In genomic region chr5:173315495-173316352, GRCh38 we compare ENCODE assay signal across 9 cellular contexts. TPM values are rescaled to one million over a fixed set of nuclear protein-coding genes. Genes with fewer than 3 reads are reported as not detected.
DNase-seq lines count a peak whose midpoint lies in the region; ATAC-seq and TF ChIP-seq lines count a peak whose summit lies in the region.
"Had no signal": no experiment of that assay in that cellular context is flagged by ENCODE, and none has a peak within 500 bp of the region (broad histone marks: within the 10 kb centered on the region; RNA-seq: fewer than 3 reads in every experiment).

No MANE protein-coding gene starts in this region.

- H3K4me3 ChIP-seq in ACC112 (ENCODE audit: low read depth, low read length): no peak overlapping the region
- H3K4me3 ChIP-seq in MG63: no peak overlapping the region
- peak overlapping the region in 1 of 3 donors; percentile 31 for H3K4me3 ChIP-seq in breast epithelium
- H3K4me3 ChIP-seq: lung had no signal

- H2AFZ ChIP-seq in ACC112 (ENCODE audit: low read length, unreplicated experiment): no peak overlapping the region

- peak overlapping the region; percentile 53 for H3K27ac ChIP-seq in ACC112 (ENCODE audit: low read depth, low read length)
- H3K27ac ChIP-seq in breast epithelium: peak overlapping the region; percentile 68 to 82

- no peaks in the 10 kb centered on the region for H3K27me3 ChIP-seq in ACC112 (ENCODE audit: insufficient read depth, low read length)
- no peaks in the 10 kb centered on the region for H3K27me3 ChIP-seq in MG63
- H3K27me3 ChIP-seq in breast epithelium: no peaks in the 10 kb centered on the region

- peak; percentile 75 for DNase-seq in MG63
- DNase-seq in breast epithelium (ENCODE audit: low spot score in 2 of 2): peak; percentile 68 to 87
- DNase-seq in medulla oblongata (ENCODE audit: extremely low spot score): peak; percentile 77
- DNase-seq in activated CD4-positive, alpha-beta T cell treated with anti-CD3 and anti-CD28 coated beads, Interleukin-2, amount 50 U/mL, for 4 hours: no peak

- H3K36me3 ChIP-seq in ACC112 (ENCODE audit: insufficient read depth, low read length): peaks cover 49% of the 10 kb centered on the region
- H3K36me3 ChIP-seq in MG63: peaks cover 58% of the 10 kb centered on the region
- no peaks in the 10 kb centered on the region for H3K36me3 ChIP-seq in breast epithelium

- no peaks in the 10 kb centered on the region for H3K9me3 ChIP-seq in MG63
- no peaks in the 10 kb centered on the region for H3K9me3 ChIP-seq in breast epithelium

- no peak for ATAC-seq in GM21360 (IDR thresholded peaks at IDR 0.05; ENCODE audit: unreplicated experiment)
- ATAC-seq in HG02884 (IDR thresholded peaks at IDR 0.05; ENCODE audit: unreplicated experiment): no peak
- no peak for ATAC-seq in GM19023 (IDR thresholded peaks at IDR 0.05; ENCODE audit: unreplicated experiment)

- peak in 1 of 3 donors; percentile 10 for TF ChIP-seq CTCF in breast epithelium (IDR thresholded peaks at IDR 0.05)

- TF ChIP-seq POLR2A in breast epithelium (IDR thresholded peaks at IDR 0.05): no peak

- H3K79me2 ChIP-seq in ACC112 (ENCODE audit: control insufficient read depth, insufficient read depth, low read length, unreplicated experiment): no peaks in the 10 kb centered on the region

- intact Hi-C loops in breast epithelium (cut with DNase I; ENCODE audit: low total_unique reads): no loop called here

- H3K4me1 ChIP-seq in ACC112 (ENCODE audit: control insufficient read depth, insufficient read depth, low read length, unreplicated experiment): peaks cover 28% of the 10 kb centered on the region
- no peaks in the 10 kb centered on the region for H3K4me1 ChIP-seq in breast epithelium

RNA-seq across cellular contexts. Expression of gene STC2, which starts 12.5 kb away (rescaled TPM):
- 65.2 and 103 TPM in 2 replicates for total RNA-seq in MG63 (2014; rRNA removed; shearing (Covaris generic); ENCODE audit: low replicate concordance)
- total RNA-seq in breast epithelium: 100 to 1,000 TPM in 2 of 3 donors, 10 to 100 TPM in 1; 12.8 to 502 (median 347) TPM

Comparison
In these comparisons a context has a peak if more than half of its experiments do, and no peak if none do; other contexts are left out.
1. DNase-seq: peak in MG63 (single experiment), breast epithelium (2 of 2) and medulla oblongata (single experiment); none in activated CD4-positive, alpha-beta T cell treated with anti-CD3 and anti-CD28 coated beads, Interleukin-2, amount 50 U/mL, for 4 hours (0 of 2).